Comparison of ENCODE assay signal across 8 cellular contexts in the genomic region with DNA sequence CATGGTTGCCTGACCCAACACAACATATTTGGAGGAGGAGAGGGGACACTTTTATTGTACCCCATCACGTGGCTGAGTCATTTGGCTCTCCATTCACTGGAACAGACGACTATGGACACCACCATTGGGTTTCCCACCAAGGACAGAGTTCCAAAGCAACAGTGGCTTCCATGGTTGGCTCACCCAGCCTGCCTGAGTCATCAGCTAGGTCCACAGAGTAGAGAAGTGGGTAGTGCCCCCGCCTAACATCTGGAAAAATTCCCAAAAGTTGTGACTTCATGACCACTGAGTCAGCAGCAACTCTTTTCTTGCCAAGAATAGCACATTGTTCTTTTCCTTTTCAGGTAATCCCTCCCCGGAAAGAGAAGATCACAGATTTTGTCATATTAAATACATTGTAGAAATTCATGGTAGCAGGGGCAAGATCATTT. TPM values are rescaled to one million over a fixed set of nuclear protein-coding genes. Genes with fewer than 3 reads are reported as not detected.
DNase-seq lines count a peak whose midpoint lies in the region; ATAC-seq and TF ChIP-seq lines count a peak whose summit lies in the region.

No MANE protein-coding gene starts in this region.

- TF ChIP-seq EP300 in esophagus muscularis mucosa (IDR thresholded peaks at IDR 0.05): no peak

- H3K36me3 ChIP-seq in esophagus muscularis mucosa: no peaks in the 10 kb centered on the region

- H3K4me3 ChIP-seq in esophagus muscularis mucosa: peak overlapping the region in 3 of 4 donors; percentile 36 to 41 (median 38)

- no peaks in the 10 kb centered on the region for H3K9me3 ChIP-seq in T-helper 17 cell (ENCODE audit: control insufficient read depth, low read length, poor library complexity, severe bottlenecking)
- no peaks in the 10 kb centered on the region for H3K9me3 ChIP-seq in esophagus muscularis mucosa

- H3K27ac ChIP-seq in esophagus muscularis mucosa (replicated peaks in 1 of 4): peak overlapping the region; percentile 77 to 90 (median 82)

- peak; percentile 78 for DNase-seq in GM04504 (ENCODE audit: low read depth)
- DNase-seq in T-helper 17 cell: peak in 1 of 3 donors; percentile 29
- DNase-seq in esophagus muscularis mucosa (ENCODE audit: extremely low spot score): peak; percentile 91
- DNase-seq in smooth muscle cell of the brain vasculature (ENCODE audit: low read depth, low spot score): peak; percentile 35
- DNase-seq in mesothelial cell of epicardium (ENCODE audit: low spot score in 2 of 2, unreplicated experiment in 2 of 2): no peak
- no peak for DNase-seq in COLO668 (lab: John Stamatoyannopoulos, UW; ENCODE audit: unreplicated experiment)
- no peak for DNase-seq in GM13977 (ENCODE audit: low spot score)
- DNase-seq in progenitor cell of endocrine pancreas (ENCODE audit: low spot score, unreplicated experiment): no peak

- H3K27me3 Mint-ChIP-seq in T-helper 17 cell (no peaks in the 10 kb centered on the region), mesothelial cell of epicardium (ENCODE audit: low read depth) (no peaks in the 10 kb centered on the region), progenitor cell of endocrine pancreas (peaks cover 36% of the 10 kb centered on the region)

- ATAC-seq in T-helper 17 cell: no peak

- TF ChIP-seq POLR2A in esophagus muscularis mucosa (IDR thresholded peaks at IDR 0.05; ENCODE audit: low read depth): no peak

- in situ Hi-C loops in GM13977 (cut with MboI; ENCODE audit: low pct_unique_long_range_greater_than_20kb, low sequenced_read_pairs, unreplicated experiment): loop anchor here (25.0 kb wide), 2 partner anchors 409 to 859 kb away; a partner anchor contains a TSS

- H3K4me1 Mint-ChIP-seq in T-helper 17 cell (peaks cover 59% of the 10 kb centered on the region), mesothelial cell of epicardium (peaks cover 57% of the 10 kb centered on the region), progenitor cell of endocrine pancreas (ENCODE audit: low read depth) (peaks cover 24% of the 10 kb centered on the region)

- H3K4me3 Mint-ChIP-seq in T-helper 17 cell (peak overlapping the region; percentile 93), mesothelial cell of epicardium (no peak overlapping the region), progenitor cell of endocrine pancreas (ENCODE audit: low read depth) (no peak overlapping the region)

- intact Hi-C loops in esophagus muscularis mucosa (cut with DNase I): no loop called here

- TF ChIP-seq CTCF in esophagus muscularis mucosa (IDR thresholded peaks at IDR 0.05) (no peak), mesothelial cell of epicardium (IDR thresholded peaks at IDR 0.05; ENCODE audit: unreplicated experiment) (no peak), GM13977 (IDR thresholded peaks at IDR 0.05; ENCODE audit: extremely low read depth, insufficient read depth, missing control alignments) (no peak), progenitor cell of endocrine pancreas (IDR thresholded peaks at IDR 0.05; ENCODE audit: unreplicated experiment) (no peak)

- H3K9me3 Mint-ChIP-seq in mesothelial cell of epicardium: no peaks in the 10 kb centered on the region
- no peaks in the 10 kb centered on the region for H3K9me3 Mint-ChIP-seq in progenitor cell of endocrine pancreas (ENCODE audit: low read depth)

- H3K27ac Mint-ChIP-seq in T-helper 17 cell (peak overlapping the region; percentile 98), mesothelial cell of epicardium (no peak overlapping the region), progenitor cell of endocrine pancreas (no peak overlapping the region)

- H3K36me3 Mint-ChIP-seq in T-helper 17 cell (ENCODE audit: low read depth) (peaks cover 3% of the 10 kb centered on the region), mesothelial cell of epicardium (no peaks in the 10 kb centered on the region), progenitor cell of endocrine pancreas (ENCODE audit: insufficient read depth) (no peaks in the 10 kb centered on the region)

- peaks cover 14 to 61% (median 51%) of the 10 kb centered on the region in 4 donors for H3K4me1 ChIP-seq in esophagus muscularis mucosa

- no peaks in the 10 kb centered on the region for H3K27me3 ChIP-seq in esophagus muscularis mucosa

- 19% methylated on average over 4 of the region's 4 CpGs for WGBS in esophagus muscularis mucosa

RNA-seq across cellular contexts. Expression of a gene that starts 3.0 kb away (rescaled TPM):
- total RNA-seq in T-helper 17 cell (100 to 1,000 TPM; 135 to 141 TPM), esophagus muscularis mucosa (100 to 1,000 TPM in 1 of 4 donors, 10 to 100 TPM in 3; 67.6 to 134 (median 86.7) TPM), mesothelial cell of epicardium (27.4 to 31.3 TPM (median 30.2 TPM) in 3 replicates), progenitor cell of endocrine pancreas (17.5 and 22.6 TPM in 2 replicates)

RNA-seq across cellular contexts. Expression of a gene that starts 37.6 kb away (rescaled TPM):
- total RNA-seq in T-helper 17 cell: not detected
- total RNA-seq in esophagus muscularis mucosa: 100 to 1,000 TPM; 355 to 591 (median 523) TPM
- 0.63 to 1.2 TPM (median 0.86 TPM) in 3 replicates for total RNA-seq in mesothelial cell of epicardium
- total RNA-seq in progenitor cell of endocrine pancreas: not detected in 2 replicates

Comparison
In these comparisons a context has a peak if more than half of its experiments do, and no peak if none do; other contexts are left out.
1. DNase-seq: peak in GM04504 (single experiment), esophagus muscularis mucosa (single experiment) and smooth muscle cell of the brain vasculature (single experiment); none in mesothelial cell of epicardium (0 of 2), COLO668 (single experiment), GM13977 (single experiment) and progenitor cell of endocrine pancreas (single experiment).
2. RNA of a gene that starts 37.6 kb away (total RNA-seq): 355 to 591 TPM in esophagus muscularis mucosa; 0.63 to 1.2 TPM in mesothelial cell of epicardium, not detected in T-helper 17 cell and not detected in progenitor cell of endocrine pancreas; every median in the first group is over 100 times any median in the second.